In genomic region chr11:95228081-95228859, GRCh38 we compare ENCODE assay signal across 11 cellular contexts. TPM values are rescaled to one million over a fixed set of nuclear protein-coding genes. Genes with fewer than 3 reads are reported as not detected.
A peak's percentile ranks its signal among the peaks of the same experiment; 100 is the strongest.
DNase-seq lines count a peak whose midpoint lies in the region; ATAC-seq, FAIRE-seq and TF ChIP-seq lines count a peak whose summit lies in the region.
"Had no signal": no experiment of that assay in that cellular context is flagged by ENCODE, and none has a peak within 500 bp of the region (broad histone marks: within the 10 kb centered on the region; RNA-seq: fewer than 3 reads in every experiment).

No MANE protein-coding gene starts in this region.

- peak overlapping the region; percentile 57 for H3K4me2 ChIP-seq in KMS-11

- no peaks in the 10 kb centered on the region for H3K36me3 ChIP-seq in KMS-11 (ENCODE audit: insufficient read depth)
- no peaks in the 10 kb centered on the region for H3K36me3 ChIP-seq in bronchial epithelial cell (ENCODE audit: control insufficient read depth, insufficient read depth, low read length)
- H3K36me3 ChIP-seq in lower lobe of right lung: no peaks in the 10 kb centered on the region
- H3K36me3 ChIP-seq in H7 (replicated peaks; ENCODE audit: control insufficient read depth, insufficient read depth, low read length): no peaks in the 10 kb centered on the region
- H3K36me3 ChIP-seq: SJSA1 had no signal

- no peaks in the 10 kb centered on the region for H4K20me1 ChIP-seq in KMS-11 (ENCODE audit: insufficient read depth)

- no peak for ATAC-seq in lower lobe of right lung
- no peak for ATAC-seq in GM19452 (IDR thresholded peaks at IDR 0.05; ENCODE audit: unreplicated experiment)

- no peak overlapping the region for H3K4me3 ChIP-seq in KMS-11 (IDR thresholded peaks at IDR 0.05; ENCODE audit: insufficient read depth, low read depth, low read length)
- H3K4me3 ChIP-seq in bronchial epithelial cell (ENCODE audit: low read depth, low read length): peak overlapping the region; percentile 89
- H3K4me3 ChIP-seq in lower lobe of right lung: peak overlapping the region; percentile 79
- no peak overlapping the region for H3K4me3 ChIP-seq in H7 (ENCODE audit: insufficient read depth, low read depth, low read length)
- H3K4me3 ChIP-seq: SJSA1 had no signal

- H3K4me1 ChIP-seq in KMS-11 (ENCODE audit: low read depth, poor library complexity, severe bottlenecking): peaks cover 29% of the 10 kb centered on the region
- H3K4me1 ChIP-seq in lower lobe of right lung: peaks cover 30% of the 10 kb centered on the region

- H3K9me3 ChIP-seq in lower lobe of right lung: no peaks in the 10 kb centered on the region
- H3K9me3 ChIP-seq: SJSA1 had no signal

- peak overlapping the region; percentile 53; the same call in 1 of the 2 replicates for H3K27ac ChIP-seq in KMS-11
- no peak overlapping the region for H3K27ac ChIP-seq in lower lobe of right lung
- H3K27ac ChIP-seq: SJSA1 had no signal

- peak; percentile 11 for DNase-seq in AG08396 (ENCODE audit: low spot score)
- DNase-seq in bronchial epithelial cell (ENCODE audit: low read depth): peak; percentile 78
- no peak for DNase-seq in lower lobe of right lung
- no peak for DNase-seq in SKM-1 (lab: John Stamatoyannopoulos, UW; ENCODE audit: unreplicated experiment)
- DNase-seq in H7: no peak
- no peak for DNase-seq in amniotic stem cell (lab: John Stamatoyannopoulos, UW)
- DNase-seq: activated effector memory CD4-positive, alpha-beta T cell treated with Interleukin-2 at 50 U/mL for 16 hours; trophoblast cell had no signal

- no peak overlapping the region for H2AFZ ChIP-seq in KMS-11 (ENCODE audit: low read depth)

- FAIRE-seq in bronchial epithelial cell (lab: Jason Lieb, UNC): no peak

- no peak for TF ChIP-seq CTCF in KMS-11 (conservative IDR thresholded peaks at IDR 0.05; ENCODE audit: low read depth, low read length)
- no peak for TF ChIP-seq CTCF in bronchial epithelial cell (IDR thresholded peaks at IDR 0.05; ENCODE audit: insufficient read depth, low read length, severe bottlenecking)
- TF ChIP-seq CTCF in lower lobe of right lung (IDR thresholded peaks at IDR 0.05): no peak

- no peaks in the 10 kb centered on the region for H3K27me3 ChIP-seq in KMS-11 (ENCODE audit: insufficient read depth, low read depth)
- no peaks in the 10 kb centered on the region for H3K27me3 ChIP-seq in bronchial epithelial cell (ENCODE audit: control insufficient read depth, insufficient read depth, low read length)
- no peaks in the 10 kb centered on the region for H3K27me3 ChIP-seq in lower lobe of right lung (ENCODE audit: low read depth)
- peaks cover 4% of the 10 kb centered on the region for H3K27me3 ChIP-seq in H7 (ENCODE audit: control insufficient read depth, insufficient read depth, low read length)

- peaks cover 40% of the 10 kb centered on the region for H3K79me2 ChIP-seq in KMS-11 (ENCODE audit: insufficient read depth, low read depth)

- H3K9ac ChIP-seq in KMS-11: peak overlapping the region; percentile 38; the same call in 1 of the 2 replicates

- intact Hi-C loops in lower lobe of right lung (cut with DNase I): no loop called here

RNA-seq across cellular contexts. Expression of gene SESN3, which starts 2.7 kb away (rescaled TPM):
- total RNA-seq in bronchial epithelial cell (12.4 and 25.0 TPM in 2 replicates), lower lobe of right lung (33.8 TPM)
- 12.6 and 30.4 TPM in 2 replicates for total RNA-seq in H7 (2014; rRNA removed; shearing (Covaris generic))

Comparison
In these comparisons a context has a peak if more than half of its experiments do, and no peak if none do; other contexts are left out.
1. DNase-seq: peak in AG08396 (single experiment) and bronchial epithelial cell (single experiment); none in lower lobe of right lung (single experiment), SKM-1 (single experiment), H7 (single experiment) and amniotic stem cell (single experiment).
2. H3K4me3 ChIP-seq: peak in bronchial epithelial cell (single experiment) and lower lobe of right lung (single experiment); none in KMS-11 (single experiment) and H7 (single experiment).